ENCODE assay signal across 20 cellular contexts in genomic region chr17:47870042-47870441, GRCh38. TPM values are rescaled to one million over a fixed set of nuclear protein-coding genes. Genes with fewer than 3 reads are reported as not detected.
"Had no signal": no experiment of that assay in that cellular context is flagged by ENCODE, and none has a peak within 500 bp of the region (broad histone marks: within the 10 kb centered on the region; RNA-seq: fewer than 3 reads in every experiment).

No MANE protein-coding gene starts in this region.

- H3K79me2 ChIP-seq: parathyroid adenoma had no signal

- H3K9ac ChIP-seq: parathyroid adenoma had no signal

- H3K27ac ChIP-seq: esophagus muscularis mucosa, neutrophil, parathyroid adenoma, upper lobe of left lung had no signal

- H3K9me3 ChIP-seq: esophagus muscularis mucosa, neutrophil, upper lobe of left lung had no signal

- DNase-seq: activated CD4-positive, alpha-beta memory T cell treated with anti-CD3 and anti-CD28 coated beads for 36 hours; activated CD4-positive, alpha-beta T cell treated with anti-CD3 and anti-CD28 coated beads for 36 hours; activated T-cell treated with anti-CD3 and anti-CD28 coated beads for 4 hours; effector CD8-positive, alpha-beta T cell; naive thymus-derived CD4-positive, alpha-beta T cell; stimulated activated CD4-positive, alpha-beta T cell treated with anti-CD3 and anti-CD28 coated beads, Interleukin-4, amount 100 ng/mL, for 1 hour; stimulated activated naive CD8-positive, alpha-beta T cell treated with anti-CD3 and anti-CD28 coated beads, Interleukin-15, amount 100 ng/mL, for 72 hours; T-helper 2 cell; upper lobe of left lung had no signal

- H3K27ac Mint-ChIP-seq: activated CD4-positive, alpha-beta memory T cell treated with anti-CD3 and anti-CD28 coated beads for 36 hours; activated CD4-positive, alpha-beta T cell treated with anti-CD3 and anti-CD28 coated beads for 36 hours; activated naive CD8-positive, alpha-beta T cell; activated T-helper 1 cell treated with anti-CD3 and anti-CD28 coated beads, Interleukin-12 subunit alpha, Interleukin-12 subunit beta, Interleukin-2, Interleukin-4 antibody, amounts not matched to agents 30 ng/mL and 10 ng/mL and 1 ng/mL, durations not matched to agents 14 hours and 24 hours and 36 hours; dendritic cell treated with granulocyte-macrophage colony-stimulating factor and Interleukin-4, amounts not matched to agents 40 ng/mL and 50 ng/mL, for 4 days; memory B cell; naive thymus-derived CD4-positive, alpha-beta T cell; stimulated activated naive CD8-positive, alpha-beta T cell treated with anti-CD3 and anti-CD28 coated beads, Interleukin-15, amount 100 ng/mL, for 72 hours; WTC11 had no signal

- H3K9me3 Mint-ChIP-seq: activated CD4-positive, alpha-beta memory T cell treated with anti-CD3 and anti-CD28 coated beads for 36 hours; activated T-helper 1 cell treated with anti-CD3 and anti-CD28 coated beads, Interleukin-12 subunit alpha, Interleukin-12 subunit beta, Interleukin-2, Interleukin-4 antibody, amounts not matched to agents 30 ng/mL and 10 ng/mL and 1 ng/mL, durations not matched to agents 14 hours and 24 hours and 36 hours; memory B cell; naive thymus-derived CD4-positive, alpha-beta T cell; stimulated activated naive CD8-positive, alpha-beta T cell treated with anti-CD3 and anti-CD28 coated beads, Interleukin-15, amount 100 ng/mL, for 72 hours; WTC11 had no signal

- H3K4me3 Mint-ChIP-seq: activated CD4-positive, alpha-beta memory T cell treated with anti-CD3 and anti-CD28 coated beads for 36 hours; activated CD4-positive, alpha-beta T cell treated with anti-CD3 and anti-CD28 coated beads for 36 hours; activated naive CD8-positive, alpha-beta T cell; activated T-helper 1 cell treated with anti-CD3 and anti-CD28 coated beads, Interleukin-12 subunit alpha, Interleukin-12 subunit beta, Interleukin-2, Interleukin-4 antibody, amounts not matched to agents 30 ng/mL and 10 ng/mL and 1 ng/mL, durations not matched to agents 14 hours and 24 hours and 36 hours; dendritic cell treated with granulocyte-macrophage colony-stimulating factor and Interleukin-4, amounts not matched to agents 40 ng/mL and 50 ng/mL, for 4 days; memory B cell; naive thymus-derived CD4-positive, alpha-beta T cell; stimulated activated naive CD8-positive, alpha-beta T cell treated with anti-CD3 and anti-CD28 coated beads, Interleukin-15, amount 100 ng/mL, for 72 hours; WTC11 had no signal

- H3K36me3 Mint-ChIP-seq: activated CD4-positive, alpha-beta memory T cell treated with anti-CD3 and anti-CD28 coated beads for 36 hours; activated naive CD8-positive, alpha-beta T cell; memory B cell; naive thymus-derived CD4-positive, alpha-beta T cell; WTC11 had no signal

- H3K4me2 ChIP-seq: smooth muscle cell had no signal

RNA-seq across cellular contexts. Expression of gene LRRC46, which starts 38.6 kb away (rescaled TPM):
- total RNA-seq: bronchial epithelial cell, cerebellum, smooth muscle cell had no signal
